Comparison of ENCODE assay signal across 9 cellular contexts in genomic region chr7:117873933-117874530, GRCh38. TPM values are rescaled to one million over a fixed set of nuclear protein-coding genes. Genes with fewer than 3 reads are reported as not detected.
DNase-seq lines count a peak whose midpoint lies in the region; ATAC-seq and TF ChIP-seq lines count a peak whose summit lies in the region.
"Had no signal": no experiment of that assay in that cellular context is flagged by ENCODE, and none has a peak within 500 bp of the region (broad histone marks: within the 10 kb centered on the region; RNA-seq: fewer than 3 reads in every experiment).

No MANE protein-coding gene starts in this region.

- no peaks in the 10 kb centered on the region for H3K79me1 ChIP-seq in H9 (ENCODE audit: insufficient read depth, low read depth, low read length, poor library complexity, severe bottlenecking)

- H3K9me3 ChIP-seq in H9 (ENCODE audit: control insufficient read depth, low read depth, low read length) (no peaks in the 10 kb centered on the region), iPS-15b (ENCODE audit: control insufficient read depth, insufficient read depth, low read length) (no peaks in the 10 kb centered on the region)

- H3K9ac ChIP-seq in H9 (ENCODE audit: extremely low read depth, insufficient read length, low read length) (no peak overlapping the region), iPS-15b (ENCODE audit: low read depth, low read length) (no peak overlapping the region)

- H3K36me3 ChIP-seq in iPS-15b (ENCODE audit: control insufficient read depth, insufficient read depth, low read length) = no peaks in the 10 kb centered on the region

- H4K20me1 ChIP-seq in H9 (ENCODE audit: control insufficient read depth, insufficient read depth, insufficient read length) = no peaks in the 10 kb centered on the region

- H2BK120ac ChIP-seq in H9 (ENCODE audit: low read depth, low read length, poor library complexity, severe bottlenecking) = no peak overlapping the region

- peak overlapping the region; percentile 68 for H3K4me3 ChIP-seq in iPS-15b (ENCODE audit: low read depth, low read length)
- peak overlapping the region; percentile 51 for H3K4me3 ChIP-seq in skeletal muscle cell (ENCODE audit: low read depth, low read length)

- H3K4me2 ChIP-seq in H9 (ENCODE audit: insufficient read depth, insufficient read length, low read length) = peak overlapping the region; percentile 69

- peak overlapping the region; percentile 77 to 89 for H3K4me3 Mint-ChIP-seq in H9
- peak overlapping the region; percentile 27 for H3K4me3 Mint-ChIP-seq in activated naive CD8-positive, alpha-beta T cell treated with anti-CD3 and anti-CD28 coated beads, Interleukin-2, amount 10 ng/mL, durations not matched to agents 7 days and 5 days

- peaks cover 4% of the 10 kb centered on the region; the same call in 1 of the 2 replicates for H3K4me1 ChIP-seq in H9 (ENCODE audit: insufficient read depth, low read length)
- peaks cover 27% of the 10 kb centered on the region for H3K4me1 ChIP-seq in iPS-15b (ENCODE audit: control insufficient read depth, insufficient read depth, low read length)

- peaks cover 62 to 67% of the 10 kb centered on the region in 2 experiments for H3K4me1 Mint-ChIP-seq in H9
- H3K4me1 Mint-ChIP-seq in activated naive CD8-positive, alpha-beta T cell treated with anti-CD3 and anti-CD28 coated beads, Interleukin-2, amount 10 ng/mL, durations not matched to agents 7 days and 5 days = peaks cover 3% of the 10 kb centered on the region

- no peak overlapping the region for H2BK20ac ChIP-seq in H9 (ENCODE audit: low read depth, low read length, poor library complexity, severe bottlenecking)

- H2BK15ac ChIP-seq in H9 (ENCODE audit: low read depth, low read length) = no peak overlapping the region

- H2AK5ac ChIP-seq in H9 (ENCODE audit: insufficient read length, low read length) = no peak overlapping the region

- H2BK12ac ChIP-seq in H9 (ENCODE audit: insufficient read length, low read depth, low read length) = no peak overlapping the region

- no peak overlapping the region for H3K27ac ChIP-seq in H9 (ENCODE audit: insufficient read length, low read depth, low read length)

- H2BK5ac ChIP-seq in H9 (ENCODE audit: insufficient read length, low read length) = no peak overlapping the region

- peak overlapping the region in 2 of 3 experiments; percentile 46 to 88; a peak in 3 of 7 replicates for H3K27ac Mint-ChIP-seq in H9
- H3K27ac Mint-ChIP-seq in activated naive CD8-positive, alpha-beta T cell treated with anti-CD3 and anti-CD28 coated beads, Interleukin-2, amount 10 ng/mL, durations not matched to agents 7 days and 5 days = no peak overlapping the region

- peaks cover 7% of the 10 kb centered on the region for H3K23me2 ChIP-seq in H9 (ENCODE audit: insufficient read length, low read depth, low read length, poor library complexity, severe bottlenecking)

- H3K23ac ChIP-seq in H9 (ENCODE audit: insufficient read length, low read depth, low read length) = no peak overlapping the region

- no CpG with 5 or more reads among the region's 10 CpGs for WGBS in H9 (ENCODE audit: extremely low coverage, insufficient read length, low lambda C conversion rate)

- no peak for DNase-seq in H9
- DNase-seq in activated naive CD8-positive, alpha-beta T cell treated with anti-CD3 and anti-CD28 coated beads, Interleukin-2, amount 10 ng/mL, durations not matched to agents 7 days and 5 days = no peak
- no peak for DNase-seq in skeletal muscle cell (ENCODE audit: low read depth)
- DNase-seq in COR-L47 (lab: John Stamatoyannopoulos, UW) = no peak
- no peak for DNase-seq in activated CD8-positive, alpha-beta memory T cell treated with anti-CD3 and anti-CD28 coated beads for 24 hours
- no peak for DNase-seq in iPS-NIHi11 (ENCODE audit: low spot score)
- no peak for DNase-seq in stimulated activated CD4-positive, alpha-beta T cell treated with anti-CD3 and anti-CD28 coated beads, Interleukin-4, amount 100 ng/mL, for 24 hours
- DNase-seq: NCI-H1436 had no signal

- H3K56ac ChIP-seq in H9 (ENCODE audit: insufficient read length, low read depth, low read length) = no peak overlapping the region

- no peak for ATAC-seq in activated naive CD8-positive, alpha-beta T cell treated with anti-CD3 and anti-CD28 coated beads, Interleukin-2, amount 10 ng/mL, durations not matched to agents 7 days and 5 days (ENCODE audit: low read depth)

- no peak overlapping the region for H2AFZ ChIP-seq in H9 (ENCODE audit: low read length)

- no peak overlapping the region for H4K5ac ChIP-seq in H9 (ENCODE audit: insufficient read length, low read depth, low read length)

- POLR2A ChIA-PET in activated naive CD8-positive, alpha-beta T cell treated with anti-CD3 and anti-CD28 coated beads, Interleukin-2, amount 10 ng/mL, durations not matched to agents 7 days and 5 days (lab: Charles Lee) = no interaction called here

- no peaks in the 10 kb centered on the region; a peak in 2 of 7 replicates for H3K36me3 Mint-ChIP-seq in H9 (ENCODE audit: insufficient read depth in 1 of 3, low read depth in 3 of 3)
- H3K36me3 Mint-ChIP-seq in activated naive CD8-positive, alpha-beta T cell treated with anti-CD3 and anti-CD28 coated beads, Interleukin-2, amount 10 ng/mL, durations not matched to agents 7 days and 5 days = no peaks in the 10 kb centered on the region

- H4K8ac ChIP-seq in H9 (replicated peaks; ENCODE audit: insufficient read length, low read depth, low read length) = no peak overlapping the region

- H3K9me3 Mint-ChIP-seq in H9 = no peaks in the 10 kb centered on the region; a peak in 1 of 5 replicates
- H3K9me3 Mint-ChIP-seq in activated naive CD8-positive, alpha-beta T cell treated with anti-CD3 and anti-CD28 coated beads, Interleukin-2, amount 10 ng/mL, durations not matched to agents 7 days and 5 days = no peaks in the 10 kb centered on the region

- H3K4ac ChIP-seq in H9 (ENCODE audit: low read depth, low read length) = no peak overlapping the region

- no peak for TF ChIP-seq CTCF in H9 (conservative IDR thresholded peaks at IDR 0.05)

- H3K14ac ChIP-seq in H9 (ENCODE audit: insufficient read depth, low read length) = no peak overlapping the region

- H3T11ph ChIP-seq in H9 (ENCODE audit: low read length) = no peak overlapping the region

- H4K91ac ChIP-seq in H9 (ENCODE audit: insufficient read length, low read depth, low read length) = no peak overlapping the region

- peaks cover 9% of the 10 kb centered on the region for H3K27me3 Mint-ChIP-seq in H9 (ENCODE audit: low read depth)
- peaks cover 39% of the 10 kb centered on the region for H3K27me3 Mint-ChIP-seq in activated naive CD8-positive, alpha-beta T cell treated with anti-CD3 and anti-CD28 coated beads, Interleukin-2, amount 10 ng/mL, durations not matched to agents 7 days and 5 days

- H3K79me2 ChIP-seq in H9 (ENCODE audit: insufficient read depth, low read length) = peaks cover 16% of the 10 kb centered on the region; the same call in 1 of the 2 replicates

- no peak overlapping the region for H3K18ac ChIP-seq in H9 (ENCODE audit: insufficient read length, low read depth, low read length)

- H3K27me3 ChIP-seq in H9 (ENCODE audit: insufficient read depth, low read length) (no peaks in the 10 kb centered on the region), iPS-15b (ENCODE audit: control insufficient read depth, insufficient read depth, low read length) (peaks cover 4% of the 10 kb centered on the region)

RNA-seq across cellular contexts. Expression of gene CTTNBP2, which starts 0.8 kb away (rescaled TPM):
- total RNA-seq in H9 (2021) = 15.7 and 17.6 TPM in 2 replicates
- total RNA-seq in activated naive CD8-positive, alpha-beta T cell treated with anti-CD3 and anti-CD28 coated beads, Interleukin-2, amount 10 ng/mL, durations not matched to agents 7 days and 5 days = not detected

Comparison
In these comparisons a context has a peak if more than half of its experiments do, and no peak if none do; other contexts are left out.
1. RNA of gene CTTNBP2, which starts 0.8 kb away (total RNA-seq): 15.7 to 17.6 TPM in H9; not detected in activated naive CD8-positive, alpha-beta T cell treated with anti-CD3 and anti-CD28 coated beads, Interleukin-2, amount 10 ng/mL, durations not matched to agents 7 days and 5 days; every median in the first group is over 10 times any median in the second.